Comparison of ENCODE assay signal across 1 cellular context in the genomic region with DNA sequence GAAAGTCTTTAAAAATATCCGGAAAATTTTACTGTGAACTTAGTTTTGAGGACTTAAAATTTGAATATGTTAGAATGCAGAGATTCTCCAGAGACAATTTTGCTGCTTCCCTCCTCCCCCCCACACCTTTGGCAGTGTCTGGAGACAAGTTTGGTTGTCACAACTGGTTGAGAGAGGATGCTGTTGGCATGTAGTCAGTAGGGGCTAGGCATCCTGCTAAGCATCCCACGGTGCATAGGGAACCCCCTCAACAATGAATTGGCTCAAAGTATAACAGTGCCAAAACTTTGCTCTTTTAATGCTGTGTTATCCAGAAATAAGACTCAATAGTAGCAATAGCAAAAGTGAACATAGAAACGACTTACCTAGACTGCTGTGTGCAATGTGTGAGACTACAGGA.
TF ChIP-seq lines count a peak whose summit lies in the region.

No MANE protein-coding gene starts in this region.

TF ChIP-seq in HepG2, 621 proteins besides CTCF, POLR2A, EP300 and RAD21:
- TF ChIP-seq, protein P1, sequence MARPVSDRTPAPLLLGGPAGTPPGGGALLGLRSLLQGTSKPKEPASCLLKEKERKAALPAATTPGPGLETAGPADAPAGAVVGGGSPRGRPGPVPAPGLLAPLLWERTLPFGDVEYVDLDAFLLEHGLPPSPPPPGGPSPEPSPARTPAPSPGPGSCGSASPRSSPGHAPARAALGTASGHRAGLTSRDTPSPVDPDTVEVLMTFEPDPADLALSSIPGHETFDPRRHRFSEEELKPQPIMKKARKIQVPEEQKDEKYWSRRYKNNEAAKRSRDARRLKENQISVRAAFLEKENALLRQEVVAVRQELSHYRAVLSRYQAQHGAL (CRISPR knock-in tag; IDR thresholded peaks at IDR 0.05; ENCODE audit: not compliant biosample characterization): no peak
- no peak for TF ChIP-seq ZNF329 (CRISPR knock-in tag; IDR thresholded peaks at IDR 0.05; ENCODE audit: low read depth)
- TF ChIP-seq XRCC5 (optimal IDR thresholded peaks at IDR 0.05; ENCODE audit: low read length): no peak
- TF ChIP-seq, protein P2, sequence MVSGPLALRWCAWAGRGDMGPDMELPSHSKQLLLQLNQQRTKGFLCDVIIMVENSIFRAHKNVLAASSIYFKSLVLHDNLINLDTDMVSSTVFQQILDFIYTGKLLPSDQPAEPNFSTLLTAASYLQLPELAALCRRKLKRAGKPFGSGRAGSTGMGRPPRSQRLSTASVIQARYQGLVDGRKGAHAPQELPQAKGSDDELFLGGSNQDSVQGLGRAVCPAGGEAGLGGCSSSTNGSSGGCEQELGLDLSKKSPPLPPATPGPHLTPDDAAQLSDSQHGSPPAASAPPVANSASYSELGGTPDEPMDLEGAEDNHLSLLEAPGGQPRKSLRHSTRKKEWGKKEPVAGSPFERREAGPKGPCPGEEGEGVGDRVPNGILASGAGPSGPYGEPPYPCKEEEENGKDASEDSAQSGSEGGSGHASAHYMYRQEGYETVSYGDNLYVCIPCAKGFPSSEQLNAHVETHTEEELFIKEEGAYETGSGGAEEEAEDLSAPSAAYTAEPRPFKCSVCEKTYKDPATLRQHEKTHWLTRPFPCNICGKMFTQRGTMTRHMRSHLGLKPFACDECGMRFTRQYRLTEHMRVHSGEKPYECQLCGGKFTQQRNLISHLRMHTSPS (CRISPR knock-in tag; IDR thresholded peaks at IDR 0.05; ENCODE audit: low read depth): no peak
- TF ChIP-seq, protein P3, sequence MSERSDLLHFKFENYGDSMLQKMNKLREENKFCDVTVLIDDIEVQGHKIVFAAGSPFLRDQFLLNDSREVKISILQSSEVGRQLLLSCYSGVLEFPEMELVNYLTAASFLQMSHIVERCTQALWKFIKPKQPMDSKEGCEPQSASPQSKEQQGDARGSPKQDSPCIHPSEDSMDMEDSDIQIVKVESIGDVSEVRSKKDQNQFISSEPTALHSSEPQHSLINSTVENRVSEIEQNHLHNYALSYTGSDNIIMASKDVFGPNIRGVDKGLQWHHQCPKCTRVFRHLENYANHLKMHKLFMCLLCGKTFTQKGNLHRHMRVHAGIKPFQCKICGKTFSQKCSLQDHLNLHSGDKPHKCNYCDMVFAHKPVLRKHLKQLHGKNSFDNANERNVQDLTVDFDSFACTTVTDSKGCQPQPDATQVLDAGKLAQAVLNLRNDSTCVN (CRISPR knock-in tag; IDR thresholded peaks at IDR 0.05; ENCODE audit: borderline replicate concordance): no peak
- no peak for TF ChIP-seq FOXK2 (IDR thresholded peaks at IDR 0.05)
- TF ChIP-seq SSRP1 (CRISPR knock-in tag; IDR thresholded peaks at IDR 0.05): peak; percentile 31; the same call in 1 of the 2 replicates
- TF ChIP-seq TSC22D2 (CRISPR knock-in tag; IDR thresholded peaks at IDR 0.05; ENCODE audit: borderline replicate concordance): no peak
- TF ChIP-seq, protein P4, sequence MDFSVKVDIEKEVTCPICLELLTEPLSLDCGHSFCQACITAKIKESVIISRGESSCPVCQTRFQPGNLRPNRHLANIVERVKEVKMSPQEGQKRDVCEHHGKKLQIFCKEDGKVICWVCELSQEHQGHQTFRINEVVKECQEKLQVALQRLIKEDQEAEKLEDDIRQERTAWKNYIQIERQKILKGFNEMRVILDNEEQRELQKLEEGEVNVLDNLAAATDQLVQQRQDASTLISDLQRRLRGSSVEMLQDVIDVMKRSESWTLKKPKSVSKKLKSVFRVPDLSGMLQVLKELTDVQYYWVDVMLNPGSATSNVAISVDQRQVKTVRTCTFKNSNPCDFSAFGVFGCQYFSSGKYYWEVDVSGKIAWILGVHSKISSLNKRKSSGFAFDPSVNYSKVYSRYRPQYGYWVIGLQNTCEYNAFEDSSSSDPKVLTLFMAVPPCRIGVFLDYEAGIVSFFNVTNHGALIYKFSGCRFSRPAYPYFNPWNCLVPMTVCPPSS (IDR thresholded peaks at IDR 0.05): no peak
- 0 out of 2 replicates have a peak, but pooled peaks have one; percentile 30 for TF ChIP-seq POLR2AphosphoS5 (IDR thresholded peaks at IDR 0.05; ENCODE audit: low read depth, low read length)
